Comparison of ENCODE assay signal across 8 cellular contexts in genomic region chr16:2429771-2430663, GRCh38. TPM values are rescaled to one million over a fixed set of nuclear protein-coding genes. Genes with fewer than 3 reads are reported as not detected.
DNase-seq lines count a peak whose midpoint lies in the region; TF ChIP-seq lines count a peak whose summit lies in the region.

No MANE protein-coding gene starts in this region.

- H3K14ac ChIP-seq in trophoblast cell (ENCODE audit: low read length): peak overlapping the region; percentile 93

- H3K36me3 ChIP-seq in trophoblast cell (ENCODE audit: control insufficient read depth in 1 of 2, insufficient read depth in 2 of 2, low read length in 2 of 2): peaks cover 23 to 24% of the 10 kb centered on the region in 2 experiments

- no peaks in the 10 kb centered on the region for H3K27me3 ChIP-seq in trophoblast cell (ENCODE audit: insufficient read depth, low read length)

- peak overlapping the region; percentile 74 for H2AFZ ChIP-seq in trophoblast cell (ENCODE audit: insufficient read depth, low read length, poor library complexity)

- peaks cover 10% of the 10 kb centered on the region for H3K79me1 ChIP-seq in trophoblast cell (ENCODE audit: low read length)

- H3K4me1 Mint-ChIP-seq in activated T-helper 1 cell treated with anti-CD3 and anti-CD28 coated beads, Interleukin-12 subunit alpha, Interleukin-12 subunit beta, Interleukin-2, Interleukin-4 antibody, amounts not matched to agents 30 ng/mL and 10 ng/mL and 1 ng/mL, durations not matched to agents 14 hours and 24 hours and 36 hours (ENCODE audit: low read depth): peaks cover 27% of the 10 kb centered on the region

- H4K12ac ChIP-seq in trophoblast cell (ENCODE audit: low read depth, low read length): peak overlapping the region; percentile 87

- no peak overlapping the region for H2AK5ac ChIP-seq in trophoblast cell (ENCODE audit: low read length)

- peak overlapping the region; percentile 89 for H3K4ac ChIP-seq in trophoblast cell (ENCODE audit: low read depth, low read length)

- peaks cover 26% of the 10 kb centered on the region for H3K36me3 Mint-ChIP-seq in activated T-helper 1 cell treated with anti-CD3 and anti-CD28 coated beads, Interleukin-12 subunit alpha, Interleukin-12 subunit beta, Interleukin-2, Interleukin-4 antibody, amounts not matched to agents 30 ng/mL and 10 ng/mL and 1 ng/mL, durations not matched to agents 14 hours and 24 hours and 36 hours (ENCODE audit: low read depth)

- H3K4me1 ChIP-seq in trophoblast cell (ENCODE audit: control insufficient read depth in 1 of 2, insufficient read depth in 2 of 2, low read length in 2 of 2): peaks cover 7 to 16% of the 10 kb centered on the region in 2 experiments

- H2BK12ac ChIP-seq in trophoblast cell (ENCODE audit: low read length): no peak overlapping the region

- intact Hi-C loops in activated T-helper 1 cell treated with anti-CD3 and anti-CD28 coated beads, Interleukin-12 subunit alpha, Interleukin-12 subunit beta, Interleukin-2, Interleukin-4 antibody, amounts not matched to agents 30 ng/mL and 10 ng/mL and 1 ng/mL, durations not matched to agents 14 hours and 24 hours and 36 hours (cut with micrococcal nuclease): loop anchor here (1.0 to 10.0 kb wide), 9 partner anchors 31 to 275 kb away; partner anchors contain the start of genes ABCA3, CASKIN1, ECI1 and RNPS1
- intact Hi-C loops in head of caudate nucleus (cut with DNase I): loop anchor here (5.0 to 10.0 kb wide), 3 partner anchors 45 to 88 kb away; partner anchors contain the start of genes ABCA3, NTN3 and TBC1D24

- in situ Hi-C loops in ACHN (cut with HindIII; ENCODE audit: low pct_ligation_motif_present, low pct_unique_long_range_greater_than_20kb, low sequenced_read_pairs): no loop called here
- in situ Hi-C loops in GM13977 (cut with MboI; ENCODE audit: low pct_unique_long_range_greater_than_20kb, low sequenced_read_pairs, unreplicated experiment): loop anchor here (10.0 kb wide), 1 partner anchor 75 kb away; no protein-coding TSS in a partner anchor

- peaks cover 11% of the 10 kb centered on the region for H3K79me2 ChIP-seq in trophoblast cell (ENCODE audit: control insufficient read depth, insufficient read depth, low read length, poor library complexity)

- peak overlapping the region; percentile 87 for H4K91ac ChIP-seq in trophoblast cell (ENCODE audit: low read depth, low read length)

- DNase-seq in ACHN (peak; percentile 31), GM13977 (ENCODE audit: low spot score) (peak; percentile 62), head of caudate nucleus (peak in 26 of 42 donors; percentile 8 to 53 (median 28)), trophoblast cell (peak; percentile 43 to 68), T1000 (lab: John Stamatoyannopoulos, UW) (no peak), mesenteric fat pad (ENCODE audit: low spot score) (no peak)
- no peak for DNase-seq in Jurkat, Clone E6-1 (ENCODE audit: low read depth, low spot score)
- DNase-seq in activated T-helper 1 cell treated with anti-CD3 and anti-CD28 coated beads, Interleukin-12 subunit alpha, Interleukin-12 subunit beta, Interleukin-2, Interleukin-4 antibody, amounts not matched to agents 30 ng/mL and 10 ng/mL and 1 ng/mL, durations not matched to agents 14 hours and 24 hours and 36 hours (ENCODE audit: low spot score): no peak

- peak overlapping the region; percentile 86 for H4K8ac ChIP-seq in trophoblast cell (ENCODE audit: low read depth, low read length)

- TF ChIP-seq CTCF in GM13977 (IDR thresholded peaks at IDR 0.05; ENCODE audit: extremely low read depth, insufficient read depth, missing control alignments): peak; percentile 63

- H3K4me3 Mint-ChIP-seq in activated T-helper 1 cell treated with anti-CD3 and anti-CD28 coated beads, Interleukin-12 subunit alpha, Interleukin-12 subunit beta, Interleukin-2, Interleukin-4 antibody, amounts not matched to agents 30 ng/mL and 10 ng/mL and 1 ng/mL, durations not matched to agents 14 hours and 24 hours and 36 hours: peak overlapping the region; percentile 99

- peak overlapping the region; percentile 77 for H3K4me2 ChIP-seq in trophoblast cell (ENCODE audit: low read length)

- no CpG with 5 or more reads among the region's 46 CpGs for WGBS in trophoblast cell (ENCODE audit: extremely low coverage, insufficient coverage, insufficient read length)

- H3K27ac ChIP-seq in trophoblast cell (ENCODE audit: low read depth, low read length): peak overlapping the region; percentile 19

- no peaks in the 10 kb centered on the region for H3K9me3 Mint-ChIP-seq in activated T-helper 1 cell treated with anti-CD3 and anti-CD28 coated beads, Interleukin-12 subunit alpha, Interleukin-12 subunit beta, Interleukin-2, Interleukin-4 antibody, amounts not matched to agents 30 ng/mL and 10 ng/mL and 1 ng/mL, durations not matched to agents 14 hours and 24 hours and 36 hours

- H3K27ac Mint-ChIP-seq in activated T-helper 1 cell treated with anti-CD3 and anti-CD28 coated beads, Interleukin-12 subunit alpha, Interleukin-12 subunit beta, Interleukin-2, Interleukin-4 antibody, amounts not matched to agents 30 ng/mL and 10 ng/mL and 1 ng/mL, durations not matched to agents 14 hours and 24 hours and 36 hours: peak overlapping the region; percentile 88

- peak overlapping the region; percentile 85 for H2BK120ac ChIP-seq in trophoblast cell (ENCODE audit: insufficient read depth, low read length, poor library complexity)

- peak overlapping the region; percentile 91 for H3K4me3 ChIP-seq in Jurkat, Clone E6-1 (ENCODE audit: low read length)
- H3K4me3 ChIP-seq in trophoblast cell (ENCODE audit: low read depth, low read length): peak overlapping the region; percentile 97

- H2BK5ac ChIP-seq in trophoblast cell (ENCODE audit: low read depth, low read length, poor library complexity): peak overlapping the region; percentile 80

- peak overlapping the region; percentile 94 for H3K18ac ChIP-seq in trophoblast cell (ENCODE audit: low read length)

- H3K23ac ChIP-seq in trophoblast cell (ENCODE audit: low read length): no peak overlapping the region

- H3K9ac ChIP-seq in trophoblast cell (ENCODE audit: low read length): peak overlapping the region; percentile 88

- no peaks in the 10 kb centered on the region for H3K27me3 Mint-ChIP-seq in activated T-helper 1 cell treated with anti-CD3 and anti-CD28 coated beads, Interleukin-12 subunit alpha, Interleukin-12 subunit beta, Interleukin-2, Interleukin-4 antibody, amounts not matched to agents 30 ng/mL and 10 ng/mL and 1 ng/mL, durations not matched to agents 14 hours and 24 hours and 36 hours (ENCODE audit: insufficient read depth)

- peaks cover 1% of the 10 kb centered on the region for H3K9me3 ChIP-seq in trophoblast cell (ENCODE audit: insufficient read depth, low read depth, low read length)

RNA-seq across cellular contexts. Expression of gene CCNF, which starts 0.8 kb away (rescaled TPM):
- polyA plus RNA-seq in Jurkat, Clone E6-1 (2012; ENCODE audit: insufficient read depth, insufficient read length): 53.2 TPM
- total RNA-seq in activated T-helper 1 cell treated with anti-CD3 and anti-CD28 coated beads, Interleukin-12 subunit alpha, Interleukin-12 subunit beta, Interleukin-2, Interleukin-4 antibody, amounts not matched to agents 30 ng/mL and 10 ng/mL and 1 ng/mL, durations not matched to agents 14 hours and 24 hours and 36 hours: 45.3 and 46.7 TPM in 2 replicates
- polyA plus RNA-seq in trophoblast cell (2013): 15.0 and 15.3 TPM in 2 replicates
- total RNA-seq in mesenteric fat pad: 3.9 TPM

RNA-seq across cellular contexts. Expression of gene TEDC2, which starts 29.9 kb away (rescaled TPM):
- polyA plus RNA-seq in Jurkat, Clone E6-1 (2012; ENCODE audit: insufficient read depth, insufficient read length): 51.3 TPM
- total RNA-seq in activated T-helper 1 cell treated with anti-CD3 and anti-CD28 coated beads, Interleukin-12 subunit alpha, Interleukin-12 subunit beta, Interleukin-2, Interleukin-4 antibody, amounts not matched to agents 30 ng/mL and 10 ng/mL and 1 ng/mL, durations not matched to agents 14 hours and 24 hours and 36 hours: 41.0 and 43.9 TPM in 2 replicates
- 9.0 and 9.9 TPM in 2 replicates for polyA plus RNA-seq in trophoblast cell (2013)
- not detected for total RNA-seq in mesenteric fat pad

RNA-seq across cellular contexts. Expression of gene NTN3, which starts 41.1 kb away (rescaled TPM):
- polyA plus RNA-seq in Jurkat, Clone E6-1 (2012; ENCODE audit: insufficient read depth, insufficient read length): 0.44 TPM
- 0.10 TPM in 1 of 2 replicates, not detected in the other for total RNA-seq in activated T-helper 1 cell treated with anti-CD3 and anti-CD28 coated beads, Interleukin-12 subunit alpha, Interleukin-12 subunit beta, Interleukin-2, Interleukin-4 antibody, amounts not matched to agents 30 ng/mL and 10 ng/mL and 1 ng/mL, durations not matched to agents 14 hours and 24 hours and 36 hours
- polyA plus RNA-seq in trophoblast cell (2013): 0.03 and 0.04 TPM in 2 replicates
- not detected for total RNA-seq in mesenteric fat pad

RNA-seq across cellular contexts. Expression of gene TBC1D24, which starts 44.9 kb away (rescaled TPM):
- polyA plus RNA-seq in Jurkat, Clone E6-1 (2012; ENCODE audit: insufficient read depth, insufficient read length): 6.2 TPM
- 19.6 and 24.6 TPM in 2 replicates for total RNA-seq in activated T-helper 1 cell treated with anti-CD3 and anti-CD28 coated beads, Interleukin-12 subunit alpha, Interleukin-12 subunit beta, Interleukin-2, Interleukin-4 antibody, amounts not matched to agents 30 ng/mL and 10 ng/mL and 1 ng/mL, durations not matched to agents 14 hours and 24 hours and 36 hours
- polyA plus RNA-seq in trophoblast cell (2013): 4.0 TPM in 2 replicates
- total RNA-seq in mesenteric fat pad: 24.9 TPM

Comparison
In these comparisons a context has a peak if more than half of its experiments do, and no peak if none do; other contexts are left out.
1. DNase-seq: peak in ACHN (single experiment), GM13977 (single experiment), head of caudate nucleus (26 of 42) and trophoblast cell (2 of 2); none in Jurkat, Clone E6-1 (single experiment), activated T-helper 1 cell treated with anti-CD3 and anti-CD28 coated beads, Interleukin-12 subunit alpha, Interleukin-12 subunit beta, Interleukin-2, Interleukin-4 antibody, amounts not matched to agents 30 ng/mL and 10 ng/mL and 1 ng/mL, durations not matched to agents 14 hours and 24 hours and 36 hours (single experiment), T1000 (single experiment) and mesenteric fat pad (single experiment).
2. RNA of gene TEDC2, which starts 29.9 kb away (total RNA-seq): 41.0 to 43.9 TPM in activated T-helper 1 cell treated with anti-CD3 and anti-CD28 coated beads, Interleukin-12 subunit alpha, Interleukin-12 subunit beta, Interleukin-2, Interleukin-4 antibody, amounts not matched to agents 30 ng/mL and 10 ng/mL and 1 ng/mL, durations not matched to agents 14 hours and 24 hours and 36 hours; not detected in mesenteric fat pad (single experiment); every median in the first group is over 10 times any median in the second.